Comparison of ENCODE assay signal across 8 cellular contexts in genomic region chr1:151934048-151934493, GRCh38. TPM values are rescaled to one million over a fixed set of nuclear protein-coding genes. Genes with fewer than 3 reads are reported as not detected.
DNase-seq lines count a peak whose midpoint lies in the region; ATAC-seq and TF ChIP-seq lines count a peak whose summit lies in the region.

No MANE protein-coding gene starts in this region.

- peaks cover 3% of the 10 kb centered on the region for H3K27me3 Mint-ChIP-seq in activated naive CD4-positive, alpha-beta T cell treated with anti-CD3 and anti-CD28 coated beads for 36 hours (ENCODE audit: low read depth)

- no peaks in the 10 kb centered on the region for H3K36me3 Mint-ChIP-seq in activated naive CD4-positive, alpha-beta T cell treated with anti-CD3 and anti-CD28 coated beads for 36 hours (ENCODE audit: low read depth)

- intact Hi-C loops in OCI-LY7 (cut with micrococcal nuclease; ENCODE audit: unreplicated experiment) = loop anchor here (1.0 to 10.0 kb wide), 3 partner anchors 63 to 251 kb away; no protein-coding TSS in a partner anchor
- intact Hi-C loops in activated naive CD4-positive, alpha-beta T cell treated with anti-CD3 and anti-CD28 coated beads for 36 hours (cut with micrococcal nuclease) = loop anchor here (1.0 to 2.0 kb wide), 4 partner anchors 34 to 251 kb away; no protein-coding TSS in a partner anchor
- intact Hi-C loops in head of caudate nucleus (cut with DNase I) = loop anchor here (10.0 kb wide), 1 partner anchor 61 kb away; the partner anchor contains the start of gene S100A10

- no peaks in the 10 kb centered on the region for H3K79me2 ChIP-seq in OCI-LY7 (ENCODE audit: insufficient read depth, low read depth, low read length)

- no peak overlapping the region for H3K27ac ChIP-seq in OCI-LY7 (ENCODE audit: low read depth, low read length, poor library complexity, severe bottlenecking)

- H3K9me2 ChIP-seq in OCI-LY7 (ENCODE audit: insufficient read depth, low read length) = no peaks in the 10 kb centered on the region

- BruUV-seq in OCI-LY7 (replicated peaks; lab: Mats Ljungman, UMichigan) = no TSS peak

- CTCF ChIA-PET in OCI-LY7 (lab: Charles Lee; ENCODE audit: unreplicated experiment) = interaction anchor here (0.6 to 1.0 kb wide), 2 partner anchors 11 to 67 kb away, joined by 3 to 4 read pairs; no protein-coding TSS in a partner anchor
- CTCF ChIA-PET in activated naive CD4-positive, alpha-beta T cell treated with anti-CD3 and anti-CD28 coated beads for 36 hours (lab: Charles Lee) = interaction anchor here (0.6 to 11.3 kb wide), 14 partner anchors 9 to 178 kb away, joined by 3 to 233 read pairs (median 5); partner anchors contain the start of gene S100A10

- TF ChIP-seq CTCF in OCI-LY7 (conservative IDR thresholded peaks at IDR 0.05; ENCODE audit: low read length) = peak; percentile 90

- no peak overlapping the region for H3K4me3 ChIP-seq in Jurkat, Clone E6-1 (ENCODE audit: low read length)
- H3K4me3 ChIP-seq in OCI-LY7 (ENCODE audit: low read depth, low read length, poor library complexity, severe bottlenecking) = no peak overlapping the region

- H3K27ac Mint-ChIP-seq in activated naive CD4-positive, alpha-beta T cell treated with anti-CD3 and anti-CD28 coated beads for 36 hours = no peak overlapping the region

- H3K36me3 ChIP-seq in OCI-LY7 (ENCODE audit: insufficient read depth, low read length) = no peaks in the 10 kb centered on the region

- H3K9me3 Mint-ChIP-seq in activated naive CD4-positive, alpha-beta T cell treated with anti-CD3 and anti-CD28 coated beads for 36 hours = no peaks in the 10 kb centered on the region

- POLR2A ChIA-PET in OCI-LY7 (lab: Charles Lee) = interaction anchor here (1.2 kb wide), 1 partner anchor 43 kb away, joined by 3 read pairs; no protein-coding TSS in a partner anchor

- DNase-seq in DMS153 treated with DMSO at 0.1 percent for 48 hours (lab: John Stamatoyannopoulos, UW; ENCODE audit: unreplicated experiment) (peak; percentile 86), OCI-LY7 (ENCODE audit: low spot score) (peak; percentile 64), head of caudate nucleus (peak in 29 of 42 donors; percentile 10 to 76 (median 48)), pons (ENCODE audit: low spot score) (peak; percentile 63)
- DNase-seq in Jurkat, Clone E6-1 (ENCODE audit: low read depth, low spot score) = peak; percentile 48
- DNase-seq in activated naive CD4-positive, alpha-beta T cell treated with anti-CD3 and anti-CD28 coated beads for 36 hours = peak; percentile 64

- H3K9me3 ChIP-seq in OCI-LY7 (ENCODE audit: low read length) = no peaks in the 10 kb centered on the region

- H2AFZ ChIP-seq in OCI-LY7 (ENCODE audit: low read length) = no peak overlapping the region

- no peaks in the 10 kb centered on the region for H3K4me1 Mint-ChIP-seq in activated naive CD4-positive, alpha-beta T cell treated with anti-CD3 and anti-CD28 coated beads for 36 hours (ENCODE audit: low read depth)

- H4K20me1 ChIP-seq in OCI-LY7 (ENCODE audit: insufficient read depth, low read length) = no peaks in the 10 kb centered on the region

- ATAC-seq in GM21737 (IDR thresholded peaks at IDR 0.05; ENCODE audit: unreplicated experiment) (no peak), GM18909 (IDR thresholded peaks at IDR 0.05; ENCODE audit: poor library complexity, unreplicated experiment) (no peak)

- no peak overlapping the region for H3K4me2 ChIP-seq in OCI-LY7 (ENCODE audit: low read length)

- H3K4me1 ChIP-seq in OCI-LY7 (ENCODE audit: insufficient read depth, low read length, poor library complexity, severe bottlenecking) = peaks cover 6% of the 10 kb centered on the region

- no peak overlapping the region for H3K4me3 Mint-ChIP-seq in activated naive CD4-positive, alpha-beta T cell treated with anti-CD3 and anti-CD28 coated beads for 36 hours

RNA-seq across cellular contexts. Expression of gene THEM4, which starts 24.8 kb away (rescaled TPM):
- polyA plus RNA-seq in Jurkat, Clone E6-1 (2012; ENCODE audit: insufficient read depth, insufficient read length) = not detected
- 7.2 TPM in 2 replicates for total RNA-seq in OCI-LY7 (2014; rRNA removed; shearing (Covaris generic))
- 21.5 and 23.3 TPM in 2 replicates for total RNA-seq in OCI-LY7 (2022)
- total RNA-seq in activated naive CD4-positive, alpha-beta T cell treated with anti-CD3 and anti-CD28 coated beads for 36 hours = 10 to 100 TPM; 20.1 to 22.0 TPM

RNA-seq across cellular contexts. Expression of gene S100A10, which starts 59.6 kb away (rescaled TPM):
- 141 TPM for polyA plus RNA-seq in Jurkat, Clone E6-1 (2012; ENCODE audit: insufficient read depth, insufficient read length)
- total RNA-seq in OCI-LY7 (2014; rRNA removed; shearing (Covaris generic)) = not detected in 2 replicates
- total RNA-seq in OCI-LY7 (2022) = 2.6 and 4.1 TPM in 2 replicates
- total RNA-seq in activated naive CD4-positive, alpha-beta T cell treated with anti-CD3 and anti-CD28 coated beads for 36 hours = 100 to 1,000 TPM; 159 to 170 TPM

Comparison
In these comparisons a context has a peak if more than half of its experiments do, and no peak if none do; other contexts are left out.
1. RNA of gene S100A10, which starts 59.6 kb away (total RNA-seq): 159 to 170 TPM in activated naive CD4-positive, alpha-beta T cell treated with anti-CD3 and anti-CD28 coated beads for 36 hours; 2.6 to 4.1 TPM in OCI-LY7; every median in the first group is over 10 times any median in the second.
2. Peak in every context shown above with its lines, with median percentiles within 50 percentile points of each other: DNase-seq.